In genomic region chr17:78214706-78215061, GRCh38 we compare ENCODE assay signal across 1 cellular context.
TF ChIP-seq lines count a peak whose summit lies in the region.

No MANE protein-coding gene starts in this region.

TF ChIP-seq in HCT116, 20 proteins besides CTCF, POLR2A, EP300 and RAD21 (continued from another document):
- TF ChIP-seq, protein P1, sequence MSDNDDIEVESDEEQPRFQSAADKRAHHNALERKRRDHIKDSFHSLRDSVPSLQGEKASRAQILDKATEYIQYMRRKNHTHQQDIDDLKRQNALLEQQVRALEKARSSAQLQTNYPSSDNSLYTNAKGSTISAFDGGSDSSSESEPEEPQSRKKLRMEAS (IDR thresholded peaks at IDR 0.05), result no peak
- TF ChIP-seq SRF (IDR thresholded peaks at IDR 0.05; ENCODE audit: low read depth) (no peak), SP1 (IDR thresholded peaks at IDR 0.05; ENCODE audit: low read depth) (no peak), FOSL1 (IDR thresholded peaks at IDR 0.05; ENCODE audit: low read depth) (no peak), ZBTB33 (IDR thresholded peaks at IDR 0.05; ENCODE audit: extremely low read depth, insufficient replicate concordance, low read length) (no peak), EGR1 (IDR thresholded peaks at IDR 0.05; ENCODE audit: low read depth) (no peak), ZNF274 (IDR thresholded peaks at IDR 0.05; ENCODE audit: low read depth, low read length) (no peak), YY1 (IDR thresholded peaks at IDR 0.05; ENCODE audit: extremely low read depth, insufficient replicate concordance, low read depth, low read length) (no peak)
- TF ChIP-seq, protein P2, sequence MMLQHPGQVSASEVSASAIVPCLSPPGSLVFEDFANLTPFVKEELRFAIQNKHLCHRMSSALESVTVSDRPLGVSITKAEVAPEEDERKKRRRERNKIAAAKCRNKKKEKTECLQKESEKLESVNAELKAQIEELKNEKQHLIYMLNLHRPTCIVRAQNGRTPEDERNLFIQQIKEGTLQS (IDR thresholded peaks at IDR 0.05), result no peak
TF ChIP-seq in HCT116: peak in this region for 0.
